ENCODE assay signal across 8 cellular contexts in genomic region chr6:142913511-142914047, GRCh38.
DNase-seq lines count a peak whose midpoint lies in the region; ATAC-seq and TF ChIP-seq lines count a peak whose summit lies in the region.

No MANE protein-coding gene starts in this region.

- peak; percentile 34; the same call in 1 of the 2 replicates for TF ChIP-seq CTCF in GM12875 (IDR thresholded peaks at IDR 0.05; ENCODE audit: borderline replicate concordance, insufficient read depth, low read depth, low read length)

- peak; percentile 91 for ATAC-seq in GM21825 (IDR thresholded peaks at IDR 0.05; ENCODE audit: unreplicated experiment)

- DNase-seq in NOMO-1 treated with dmso at 0.1 percent for 144 hours (lab: John Stamatoyannopoulos, UW; ENCODE audit: unreplicated experiment) = peak; percentile 80
- DNase-seq in activated naive CD4-positive, alpha-beta T cell treated with Interleukin-2 at 50 U/mL for 16 hours = peak; percentile 74
- DNase-seq in stimulated activated CD8-positive, alpha-beta memory T cell treated with anti-CD3 and anti-CD28 coated beads, Interleukin-15, amount 100 ng/mL, for 4 hours (ENCODE audit: low read depth in 2 of 2) = peak; percentile 41 to 63
- DNase-seq in Kasumi-1 (lab: John Stamatoyannopoulos, UW) = no peak
- DNase-seq in SW480 (ENCODE audit: low spot score) = no peak
- DNase-seq in iPS-NIHi7 (ENCODE audit: extremely low spot score) = no peak

- H3K4me3 ChIP-seq in GM12875 (ENCODE audit: low read depth, low read length) = no peak overlapping the region

Comparison
In these comparisons a context has a peak if more than half of its experiments do, and no peak if none do; other contexts are left out.
1. DNase-seq: peak in NOMO-1 treated with dmso at 0.1 percent for 144 hours (single experiment), activated naive CD4-positive, alpha-beta T cell treated with Interleukin-2 at 50 U/mL for 16 hours (single experiment) and stimulated activated CD8-positive, alpha-beta memory T cell treated with anti-CD3 and anti-CD28 coated beads, Interleukin-15, amount 100 ng/mL, for 4 hours (2 of 2); none in Kasumi-1 (0 of 2), SW480 (single experiment) and iPS-NIHi7 (single experiment).